In the genomic region with DNA sequence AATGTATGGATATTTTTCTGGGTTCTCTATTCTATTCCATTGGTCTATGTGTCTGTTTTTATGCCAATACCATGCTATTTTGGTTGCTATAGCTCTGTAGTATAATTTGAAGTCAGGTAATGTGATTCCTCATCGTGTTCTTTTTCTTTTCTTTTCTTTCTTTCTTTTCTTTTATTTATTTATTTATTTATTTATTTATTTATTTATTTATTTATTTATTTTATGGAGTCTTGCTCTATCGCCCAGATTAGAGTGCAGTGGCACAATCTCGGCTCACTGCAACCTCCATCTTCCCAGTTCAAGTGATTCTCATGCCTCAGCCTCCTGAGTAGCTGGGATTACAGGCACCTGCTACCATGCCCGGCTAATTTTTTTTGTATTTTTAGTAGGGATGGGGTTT, we compare ENCODE assay signal across 2 cellular contexts.
A peak's percentile ranks its signal among the peaks of the same experiment; 100 is the strongest.
DNase-seq lines count a peak whose midpoint lies in the region; ATAC-seq, FAIRE-seq and TF ChIP-seq lines count a peak whose summit lies in the region.
"Not testable (repeated sequence)": the region's sequence is repeated elsewhere in the genome, so short reads cannot be mapped to it uniquely, and the experiment has no call there.

No MANE protein-coding gene starts in this region.

- not testable (repeated sequence) for FAIRE-seq in A549 (lab: Jason Lieb, UNC)

- not testable (repeated sequence) for H3K27ac ChIP-seq in A549; HEK293 (ENCODE audit: extremely low read depth, low read depth, low read length)

- DNase-seq in A549 (ENCODE audit: low read depth in 1 of 2, low spot score in 1 of 2): not testable (repeated sequence)

- not testable (repeated sequence) for TF ChIP-seq POLR2A in A549 (IDR thresholded peaks at IDR 0.05; ENCODE audit: low read length)

- POLR2A ChIA-PET in A549 (lab: Yijun Ruan, JAX); HEK293 (lab: Yijun Ruan, JAX): not testable (repeated sequence)

- not testable (repeated sequence) for H3K36me3 ChIP-seq in HEK293 (ENCODE audit: control insufficient read depth in 2 of 2, insufficient read depth in 1 of 2, low read length in 2 of 2)

- not testable (repeated sequence) for H3K4me3 ChIP-seq in A549; HEK293 (ENCODE audit: low read depth, low read length)

- H3K4me1 ChIP-seq in A549; HEK293 (ENCODE audit: control insufficient read depth, insufficient read depth, low read length): not testable (repeated sequence)

- 15% methylated on average over 4 of the region's 4 CpGs for WGBS in A549 (ENCODE audit: missing lambda C conversion rate)

- CTCF ChIA-PET in A549 (lab: Yijun Ruan, JAX); HEK293 (lab: Yijun Ruan, JAX): not testable (repeated sequence)

- ATAC-seq in A549: not testable (repeated sequence)

- TF ChIP-seq CTCF in A549 (IDR thresholded peaks at IDR 0.05); HEK293 (tag by site-specific recombination; IDR thresholded peaks at IDR 0.05): not testable (repeated sequence)

- not testable (repeated sequence) for TF ChIP-seq RAD21 in A549 (conservative IDR thresholded peaks at IDR 0.05 in 1 of 2, IDR thresholded peaks at IDR 0.05 in 1 of 2)

- H3K9me3 ChIP-seq in A549; HEK293 (ENCODE audit: control insufficient read depth, insufficient read depth, low read depth, low read length): not testable (repeated sequence)

- not testable (repeated sequence) for H3K4me2 ChIP-seq in A549

- TF ChIP-seq EP300 in A549 (IDR thresholded peaks at IDR 0.05): not testable (repeated sequence)

TF ChIP-seq in A549, 52 proteins besides CTCF, POLR2A, EP300 and RAD21:
- peak; percentile 72 for TF ChIP-seq ZC3H11A (IDR thresholded peaks at IDR 0.05)

TF ChIP-seq in HEK293, 187 proteins besides CTCF, POLR2A, EP300 and RAD21 (continues in another document):
- TF ChIP-seq ZNF140 (tag by site-specific recombination; IDR thresholded peaks at IDR 0.05) (peak; percentile 93), ZNF560 (tag by site-specific recombination; IDR thresholded peaks at IDR 0.05; ENCODE audit: borderline replicate concordance) (peak; percentile 59; the same call in 1 of the 2 replicates), ZNF514 (tag by site-specific recombination; IDR thresholded peaks at IDR 0.05) (0 out of 2 replicates have a peak, but pooled peaks have one; percentile 23), ZXDB (tag by site-specific recombination; IDR thresholded peaks at IDR 0.05) (peak; percentile 61), ZNF394 (tag by site-specific recombination; IDR thresholded peaks at IDR 0.05; ENCODE audit: borderline replicate concordance) (peak; percentile 89), ZBTB21 (tag by site-specific recombination; IDR thresholded peaks at IDR 0.05) (peak; percentile 55; the same call in 1 of the 2 replicates), ZBTB8A (tag by site-specific recombination; IDR thresholded peaks at IDR 0.05) (peak; percentile 67), ZNF426 (tag by site-specific recombination; IDR thresholded peaks at IDR 0.05) (peak; percentile 85)
- TF ChIP-seq, protein P1, sequence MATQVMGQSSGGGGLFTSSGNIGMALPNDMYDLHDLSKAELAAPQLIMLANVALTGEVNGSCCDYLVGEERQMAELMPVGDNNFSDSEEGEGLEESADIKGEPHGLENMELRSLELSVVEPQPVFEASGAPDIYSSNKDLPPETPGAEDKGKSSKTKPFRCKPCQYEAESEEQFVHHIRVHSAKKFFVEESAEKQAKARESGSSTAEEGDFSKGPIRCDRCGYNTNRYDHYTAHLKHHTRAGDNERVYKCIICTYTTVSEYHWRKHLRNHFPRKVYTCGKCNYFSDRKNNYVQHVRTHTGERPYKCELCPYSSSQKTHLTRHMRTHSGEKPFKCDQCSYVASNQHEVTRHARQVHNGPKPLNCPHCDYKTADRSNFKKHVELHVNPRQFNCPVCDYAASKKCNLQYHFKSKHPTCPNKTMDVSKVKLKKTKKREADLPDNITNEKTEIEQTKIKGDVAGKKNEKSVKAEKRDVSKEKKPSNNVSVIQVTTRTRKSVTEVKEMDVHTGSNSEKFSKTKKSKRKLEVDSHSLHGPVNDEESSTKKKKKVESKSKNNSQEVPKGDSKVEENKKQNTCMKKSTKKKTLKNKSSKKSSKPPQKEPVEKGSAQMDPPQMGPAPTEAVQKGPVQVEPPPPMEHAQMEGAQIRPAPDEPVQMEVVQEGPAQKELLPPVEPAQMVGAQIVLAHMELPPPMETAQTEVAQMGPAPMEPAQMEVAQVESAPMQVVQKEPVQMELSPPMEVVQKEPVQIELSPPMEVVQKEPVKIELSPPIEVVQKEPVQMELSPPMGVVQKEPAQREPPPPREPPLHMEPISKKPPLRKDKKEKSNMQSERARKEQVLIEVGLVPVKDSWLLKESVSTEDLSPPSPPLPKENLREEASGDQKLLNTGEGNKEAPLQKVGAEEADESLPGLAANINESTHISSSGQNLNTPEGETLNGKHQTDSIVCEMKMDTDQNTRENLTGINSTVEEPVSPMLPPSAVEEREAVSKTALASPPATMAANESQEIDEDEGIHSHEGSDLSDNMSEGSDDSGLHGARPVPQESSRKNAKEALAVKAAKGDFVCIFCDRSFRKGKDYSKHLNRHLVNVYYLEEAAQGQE (tag by site-specific recombination; IDR thresholded peaks at IDR 0.05): peak; percentile 72
- TF ChIP-seq, protein P2, sequence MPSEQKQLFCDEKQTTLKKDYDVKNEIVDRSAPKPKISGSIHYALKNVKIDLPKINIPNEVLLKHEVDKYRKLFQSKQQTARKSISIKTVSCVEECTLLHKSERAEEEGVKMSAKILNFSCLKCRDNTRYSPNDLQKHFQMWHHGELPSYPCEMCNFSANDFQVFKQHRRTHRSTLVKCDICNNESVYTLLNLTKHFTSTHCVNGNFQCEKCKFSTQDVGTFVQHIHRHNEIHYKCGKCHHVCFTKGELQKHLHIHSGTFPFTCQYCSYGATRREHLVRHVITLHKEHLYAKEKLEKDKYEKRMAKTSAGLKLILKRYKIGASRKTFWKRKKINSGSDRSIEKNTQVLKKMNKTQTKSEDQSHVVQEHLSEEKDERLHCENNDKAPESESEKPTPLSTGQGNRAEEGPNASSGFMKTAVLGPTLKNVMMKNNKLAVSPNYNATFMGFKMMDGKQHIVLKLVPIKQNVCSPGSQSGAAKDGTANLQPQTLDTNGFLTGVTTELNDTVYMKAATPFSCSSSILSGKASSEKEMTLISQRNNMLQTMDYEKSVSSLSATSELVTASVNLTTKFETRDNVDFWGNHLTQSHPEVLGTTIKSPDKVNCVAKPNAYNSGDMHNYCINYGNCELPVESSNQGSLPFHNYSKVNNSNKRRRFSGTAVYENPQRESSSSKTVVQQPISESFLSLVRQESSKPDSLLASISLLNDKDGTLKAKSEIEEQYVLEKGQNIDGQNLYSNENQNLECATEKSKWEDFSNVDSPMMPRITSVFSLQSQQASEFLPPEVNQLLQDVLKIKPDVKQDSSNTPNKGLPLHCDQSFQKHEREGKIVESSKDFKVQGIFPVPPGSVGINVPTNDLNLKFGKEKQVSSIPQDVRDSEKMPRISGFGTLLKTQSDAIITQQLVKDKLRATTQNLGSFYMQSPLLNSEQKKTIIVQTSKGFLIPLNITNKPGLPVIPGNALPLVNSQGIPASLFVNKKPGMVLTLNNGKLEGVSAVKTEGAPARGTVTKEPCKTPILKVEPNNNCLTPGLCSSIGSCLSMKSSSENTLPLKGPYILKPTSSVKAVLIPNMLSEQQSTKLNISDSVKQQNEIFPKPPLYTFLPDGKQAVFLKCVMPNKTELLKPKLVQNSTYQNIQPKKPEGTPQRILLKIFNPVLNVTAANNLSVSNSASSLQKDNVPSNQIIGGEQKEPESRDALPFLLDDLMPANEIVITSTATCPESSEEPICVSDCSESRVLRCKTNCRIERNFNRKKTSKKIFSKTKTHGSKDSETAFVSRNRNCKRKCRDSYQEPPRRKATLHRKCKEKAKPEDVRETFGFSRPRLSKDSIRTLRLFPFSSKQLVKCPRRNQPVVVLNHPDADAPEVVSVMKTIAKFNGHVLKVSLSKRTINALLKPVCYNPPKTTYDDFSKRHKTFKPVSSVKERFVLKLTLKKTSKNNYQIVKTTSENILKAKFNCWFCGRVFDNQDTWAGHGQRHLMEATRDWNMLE (tag by site-specific recombination; conservative IDR thresholded peaks at IDR 0.05; ENCODE audit: low read depth): peak; percentile 86
- TF ChIP-seq, protein P3, sequence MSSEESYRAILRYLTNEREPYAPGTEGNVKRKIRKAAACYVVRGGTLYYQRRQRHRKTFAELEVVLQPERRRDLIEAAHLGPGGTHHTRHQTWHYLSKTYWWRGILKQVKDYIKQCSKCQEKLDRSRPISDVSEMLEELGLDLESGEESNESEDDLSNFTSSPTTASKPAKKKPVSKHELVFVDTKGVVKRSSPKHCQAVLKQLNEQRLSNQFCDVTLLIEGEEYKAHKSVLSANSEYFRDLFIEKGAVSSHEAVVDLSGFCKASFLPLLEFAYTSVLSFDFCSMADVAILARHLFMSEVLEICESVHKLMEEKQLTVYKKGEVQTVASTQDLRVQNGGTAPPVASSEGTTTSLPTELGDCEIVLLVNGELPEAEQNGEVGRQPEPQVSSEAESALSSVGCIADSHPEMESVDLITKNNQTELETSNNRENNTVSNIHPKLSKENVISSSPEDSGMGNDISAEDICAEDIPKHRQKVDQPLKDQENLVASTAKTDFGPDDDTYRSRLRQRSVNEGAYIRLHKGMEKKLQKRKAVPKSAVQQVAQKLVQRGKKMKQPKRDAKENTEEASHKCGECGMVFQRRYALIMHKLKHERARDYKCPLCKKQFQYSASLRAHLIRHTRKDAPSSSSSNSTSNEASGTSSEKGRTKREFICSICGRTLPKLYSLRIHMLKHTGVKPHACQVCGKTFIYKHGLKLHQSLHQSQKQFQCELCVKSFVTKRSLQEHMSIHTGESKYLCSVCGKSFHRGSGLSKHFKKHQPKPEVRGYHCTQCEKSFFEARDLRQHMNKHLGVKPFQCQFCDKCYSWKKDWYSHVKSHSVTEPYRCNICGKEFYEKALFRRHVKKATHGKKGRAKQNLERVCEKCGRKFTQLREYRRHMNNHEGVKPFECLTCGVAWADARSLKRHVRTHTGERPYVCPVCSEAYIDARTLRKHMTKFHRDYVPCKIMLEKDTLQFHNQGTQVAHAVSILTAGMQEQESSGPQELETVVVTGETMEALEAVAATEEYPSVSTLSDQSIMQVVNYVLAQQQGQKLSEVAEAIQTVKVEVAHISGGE (tag by site-specific recombination; conservative IDR thresholded peaks at IDR 0.05; ENCODE audit: low read depth): peak; percentile 82
